In the genomic region with DNA sequence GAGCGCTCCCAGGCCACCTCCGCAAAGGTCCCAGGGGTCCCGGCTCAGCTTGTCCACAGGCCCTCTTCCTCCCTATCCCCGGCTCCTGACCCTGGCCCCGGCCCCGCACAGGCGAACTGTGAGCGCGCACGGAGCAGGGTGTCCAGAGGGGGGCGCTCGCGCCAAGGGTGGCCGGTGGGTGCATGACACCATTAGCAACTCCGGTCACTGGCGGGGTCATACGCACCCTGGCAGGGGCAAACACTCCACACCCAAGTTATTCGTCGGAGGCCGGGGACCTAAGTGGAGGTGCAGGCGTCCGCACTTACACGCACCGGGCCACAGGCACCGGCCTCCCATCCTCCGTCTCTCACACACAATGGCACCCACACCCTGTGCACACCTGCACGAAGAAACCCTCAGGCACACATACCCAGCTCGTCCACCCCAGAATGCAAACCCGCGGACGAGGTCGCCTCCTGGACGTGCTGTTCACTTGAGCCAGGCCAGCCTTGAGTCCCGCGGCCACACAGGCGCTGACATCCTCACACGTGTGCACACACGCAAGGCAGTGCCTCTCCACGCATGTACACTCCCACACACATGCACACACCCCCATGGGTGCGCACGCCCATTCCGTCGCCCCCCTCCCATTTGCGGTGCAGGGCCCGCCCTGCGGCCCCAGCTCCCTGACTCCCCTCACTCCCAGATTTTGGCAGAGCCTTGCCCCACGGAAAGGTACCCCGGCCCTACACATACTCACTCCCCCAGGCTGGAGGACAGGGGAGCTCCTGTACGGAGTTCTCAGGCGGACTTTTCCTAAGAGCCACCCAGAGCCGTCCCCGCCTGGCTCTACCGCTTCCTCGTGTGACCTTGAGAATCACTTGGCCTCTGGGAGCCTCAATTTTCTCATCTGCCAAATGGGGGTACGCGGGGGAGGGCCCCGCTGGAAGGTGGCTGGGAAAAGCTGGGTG, we compare ENCODE assay signal across 8 cellular contexts. TPM values are rescaled to one million over a fixed set of nuclear protein-coding genes. Genes with fewer than 3 reads are reported as not detected.
DNase-seq lines count a peak whose midpoint lies in the region; ATAC-seq, FAIRE-seq and TF ChIP-seq lines count a peak whose summit lies in the region.

A gene (minus strand): TSS at position 552 of the 953 bp plus-strand sequence. CDS start 1,276 bp downstream, outside the sequence.

- H3K4me3 Mint-ChIP-seq in natural killer cell treated with Interleukin-12 subunit alpha and Interleukin-12 subunit beta and Interleukin-15 and Interleukin-18, amount 100 ng/mL, for 72 hours, result peak within 1 kb of the TSS; percentile 95

- intact Hi-C loops in esophagus squamous epithelium (cut with DNase I), result no loop called here

- no peaks in the 10 kb centered on the region for H3K9me3 Mint-ChIP-seq in natural killer cell treated with Interleukin-12 subunit alpha and Interleukin-12 subunit beta and Interleukin-15 and Interleukin-18, amount 100 ng/mL, for 72 hours

- peak within 1 kb of the TSS; percentile 34 to 77 (median 52) for H3K4me3 ChIP-seq in esophagus squamous epithelium

- 0 to 2% methylated on average over 17 to 24 of the region's 57 CpGs for WGBS in esophagus squamous epithelium, 2 donors

- TF ChIP-seq POLR2A in GM12891 (IDR thresholded peaks at IDR 0.05; ENCODE audit: low read depth, low read length), result no peak
- peak in 1 of 4 donors; percentile 46 for TF ChIP-seq POLR2A in esophagus squamous epithelium (IDR thresholded peaks at IDR 0.05)

- peaks cover 30 to 52% (median 34%) of the 10 kb centered on the region in 3 donors for H3K4me1 ChIP-seq in esophagus squamous epithelium

- H3K27me3 Mint-ChIP-seq in natural killer cell treated with Interleukin-12 subunit alpha and Interleukin-12 subunit beta and Interleukin-15 and Interleukin-18, amount 100 ng/mL, for 72 hours, result no peaks in the 10 kb centered on the region

- peaks cover 0 to 76% (median 11%) of the 10 kb centered on the region in 4 donors for H3K27me3 ChIP-seq in esophagus squamous epithelium

- peak; percentile 73 for DNase-seq in GM12891 (ENCODE audit: insufficient read length, low spot score)
- peak; percentile 74 for DNase-seq in NOMO-1 treated with DMSO at 0.1 percent for 48 hours (lab: John Stamatoyannopoulos, UW; ENCODE audit: unreplicated experiment)
- DNase-seq in activated T-cell treated with anti-CD3 and anti-CD28 coated beads, Interleukin-2, amount 50 U/mL, for 1 hour, result peak; percentile 92
- DNase-seq in esophagus squamous epithelium (lab: John Stamatoyannopoulos, UW), result peak; percentile 51
- DNase-seq in natural killer cell treated with Interleukin-12 subunit alpha and Interleukin-12 subunit beta and Interleukin-15 and Interleukin-18, amount 100 ng/mL, for 72 hours (ENCODE audit: low spot score), result peak; percentile 78
- DNase-seq in stimulated activated naive CD8-positive, alpha-beta T cell treated with anti-CD3 and anti-CD28 coated beads, Interleukin-15, Interleukin-2, amounts not matched to agents 100 U/mL and 50 U/mL, for 24 hours, result peak; percentile 90

- H3K27ac ChIP-seq in esophagus squamous epithelium, result peak within 1 kb of the TSS; percentile 74 to 95 (median 88)

- H3K27ac Mint-ChIP-seq in natural killer cell treated with Interleukin-12 subunit alpha and Interleukin-12 subunit beta and Interleukin-15 and Interleukin-18, amount 100 ng/mL, for 72 hours, result peak within 1 kb of the TSS; percentile 86 to 89

- peak; percentile 91 for FAIRE-seq in GM12891 (lab: Jason Lieb, UNC)

- ATAC-seq in natural killer cell treated with Interleukin-12 subunit alpha and Interleukin-12 subunit beta and Interleukin-15 and Interleukin-18, amount 100 ng/mL, for 72 hours, result peak; percentile 58 to 62
- ATAC-seq in stimulated activated naive CD8-positive, alpha-beta T cell treated with anti-CD3 and anti-CD28 coated beads, Interleukin-15, Interleukin-2, amounts not matched to agents 100 U/mL and 50 U/mL, for 24 hours, result peak; percentile 52
- no peak for ATAC-seq in HG03378 (IDR thresholded peaks at IDR 0.05; ENCODE audit: unreplicated experiment)
- no peak for ATAC-seq in GM18870 (IDR thresholded peaks at IDR 0.05; ENCODE audit: unreplicated experiment)

- no peaks in the 10 kb centered on the region for H3K9me3 ChIP-seq in esophagus squamous epithelium

- H3K36me3 Mint-ChIP-seq in natural killer cell treated with Interleukin-12 subunit alpha and Interleukin-12 subunit beta and Interleukin-15 and Interleukin-18, amount 100 ng/mL, for 72 hours, result no peaks in the 10 kb centered on the region

- TF ChIP-seq CTCF in esophagus squamous epithelium (IDR thresholded peaks at IDR 0.05), result peak in 5 of 6 experiments; percentile 59 to 91 (median 75)

- H3K4me1 Mint-ChIP-seq in natural killer cell treated with Interleukin-12 subunit alpha and Interleukin-12 subunit beta and Interleukin-15 and Interleukin-18, amount 100 ng/mL, for 72 hours (ENCODE audit: low read depth in 2 of 2), result peaks cover 24 to 31% of the 10 kb centered on the region in 2 donors

- H3K36me3 ChIP-seq in esophagus squamous epithelium, result no peaks in the 10 kb centered on the region

TF ChIP-seq in GM12891, 5 proteins besides CTCF, POLR2A, EP300 and RAD21:
- TF ChIP-seq SPI1 (IDR thresholded peaks at IDR 0.05; ENCODE audit: low read depth, low read length), result no peak
- TF ChIP-seq PAX5 (IDR thresholded peaks at IDR 0.05; ENCODE audit: insufficient read depth, low read length, severe bottlenecking), result no peak
- TF ChIP-seq TAF1 (IDR thresholded peaks at IDR 0.05; ENCODE audit: low read depth, low read length), result no peak
- TF ChIP-seq POU2F2 (IDR thresholded peaks at IDR 0.05; ENCODE audit: low read depth, low read length), result no peak
- TF ChIP-seq POLR2AphosphoS5 (IDR thresholded peaks at IDR 0.05; ENCODE audit: low read depth, low read length), result no peak

RNA-seq across cellular contexts. Expression of the gene that starts here (rescaled TPM):
- polyA plus RNA-seq in GM12891 (2012; ENCODE audit: low read depth, missing spikeins), result 3.8 TPM
- total RNA-seq in esophagus squamous epithelium, result 10 to 100 TPM in 1 of 4 donors, 1 to 10 TPM in 3; 2.6 to 13.2 (median 4.9) TPM
- total RNA-seq in natural killer cell treated with Interleukin-12 subunit alpha and Interleukin-12 subunit beta and Interleukin-15 and Interleukin-18, amount 100 ng/mL, for 72 hours, result 10 to 100 TPM; 13.6 to 27.7 TPM

Comparison
In these comparisons a context has a peak if more than half of its experiments do, and no peak if none do; other contexts are left out.
1. ATAC-seq: peak in natural killer cell treated with Interleukin-12 subunit alpha and Interleukin-12 subunit beta and Interleukin-15 and Interleukin-18, amount 100 ng/mL, for 72 hours (2 of 2) and stimulated activated naive CD8-positive, alpha-beta T cell treated with anti-CD3 and anti-CD28 coated beads, Interleukin-15, Interleukin-2, amounts not matched to agents 100 U/mL and 50 U/mL, for 24 hours (single experiment); none in HG03378 (single experiment) and GM18870 (single experiment).
2. Peak in every context shown above with its lines, with median percentiles within 50 percentile points of each other: DNase-seq.